8 cellular contexts compared by ENCODE assay signal in the genomic region with DNA sequence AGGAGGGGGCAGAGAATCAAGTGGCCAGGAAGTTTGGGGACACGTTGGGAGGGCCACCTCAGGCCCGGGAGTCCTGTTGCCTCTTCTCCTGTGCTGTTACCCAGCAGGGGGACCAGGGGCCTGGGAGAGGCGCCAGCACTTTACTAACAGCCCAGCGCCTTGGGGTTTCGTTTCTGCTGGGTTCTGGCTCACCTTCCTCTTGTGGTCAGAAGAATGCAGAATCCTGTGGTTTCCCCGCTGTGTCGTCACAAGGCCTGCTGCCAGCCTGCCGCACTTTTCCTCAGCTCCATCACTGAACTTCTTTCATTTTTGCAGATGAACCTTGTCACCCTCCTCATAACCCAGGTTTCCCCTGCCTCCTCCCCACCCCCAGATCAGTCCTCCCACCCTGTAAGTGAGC.
A peak's percentile ranks its signal among the peaks of the same experiment; 100 is the strongest.
DNase-seq lines count a peak whose midpoint lies in the region; ATAC-seq and TF ChIP-seq lines count a peak whose summit lies in the region.

No MANE protein-coding gene starts in this region.

- no peak for TF ChIP-seq EP300 in esophagus muscularis mucosa (IDR thresholded peaks at IDR 0.05)

- H3K4me1 ChIP-seq in adipocyte (ENCODE audit: control insufficient read depth, insufficient read depth, low read length), result peaks cover 27% of the 10 kb centered on the region
- peaks cover 0 to 10% (median 8%) of the 10 kb centered on the region in 4 donors for H3K4me1 ChIP-seq in esophagus muscularis mucosa

- peak; percentile 13 for DNase-seq in activated CD4-positive, CD25-positive, alpha-beta regulatory T cell treated with anti-CD3 and anti-CD28 coated beads, Interleukin-2, amount 50 U/mL, for 16 hours (ENCODE audit: low read depth, low spot score)
- no peak for DNase-seq in activated CD4-positive, CD25-positive, alpha-beta regulatory T cell (lab: John Stamatoyannopoulos, UW)
- DNase-seq in SKM-1 treated with dmso at 0.1 percent for 144 hours (lab: John Stamatoyannopoulos, UW; ENCODE audit: unreplicated experiment) (peak; percentile 94), adipocyte (ENCODE audit: low read depth) (peak; percentile 96), kidney tubule cell (ENCODE audit: low spot score) (peak; percentile 93), esophagus muscularis mucosa (ENCODE audit: extremely low spot score) (no peak)
- DNase-seq in stimulated activated CD8-positive, alpha-beta memory T cell treated with anti-CD3 and anti-CD28 coated beads, Interleukin-15, amount 100 ng/mL, for 4 hours (ENCODE audit: low read depth in 2 of 2), result peak; percentile 47 to 57

- TF ChIP-seq CTCF in esophagus muscularis mucosa (IDR thresholded peaks at IDR 0.05), result no peak

- intact Hi-C loops in esophagus muscularis mucosa (cut with DNase I), result loop anchor here (10.0 kb wide), 1 partner anchor 170 kb away; no protein-coding TSS in a partner anchor

- WGBS in esophagus muscularis mucosa, result 65% methylated on average over 8 of the region's 8 CpGs

- ATAC-seq in HG03108 (IDR thresholded peaks at IDR 0.05; ENCODE audit: unreplicated experiment), result peak; percentile 47

- H3K9me3 ChIP-seq in adipocyte (ENCODE audit: control insufficient read depth, low read length), result peaks cover 5% of the 10 kb centered on the region
- no peaks in the 10 kb centered on the region for H3K9me3 ChIP-seq in esophagus muscularis mucosa

- H3K27me3 ChIP-seq in adipocyte (replicated peaks; ENCODE audit: control insufficient read depth, insufficient read depth, low read length), result no peaks in the 10 kb centered on the region
- no peaks in the 10 kb centered on the region for H3K27me3 ChIP-seq in esophagus muscularis mucosa

- TF ChIP-seq POLR2A in esophagus muscularis mucosa (IDR thresholded peaks at IDR 0.05; ENCODE audit: low read depth), result no peak

- no peak overlapping the region for H3K27ac ChIP-seq in esophagus muscularis mucosa (replicated peaks in 1 of 4)

- H3K4me3 ChIP-seq in adipocyte (ENCODE audit: low read length) (no peak overlapping the region), esophagus muscularis mucosa (no peak overlapping the region)

- H3K36me3 ChIP-seq in adipocyte (ENCODE audit: control insufficient read depth, insufficient read depth, low read length, severe bottlenecking), result no peaks in the 10 kb centered on the region
- H3K36me3 ChIP-seq in esophagus muscularis mucosa, result no peaks in the 10 kb centered on the region

- H3K9ac ChIP-seq in adipocyte (ENCODE audit: low read length), result no peak overlapping the region

Comparison
In these comparisons a context has a peak if more than half of its experiments do, and no peak if none do; other contexts are left out.
1. DNase-seq: peak in activated CD4-positive, CD25-positive, alpha-beta regulatory T cell treated with anti-CD3 and anti-CD28 coated beads, Interleukin-2, amount 50 U/mL, for 16 hours (single experiment), SKM-1 treated with dmso at 0.1 percent for 144 hours (single experiment), adipocyte (single experiment), kidney tubule cell (single experiment) and stimulated activated CD8-positive, alpha-beta memory T cell treated with anti-CD3 and anti-CD28 coated beads, Interleukin-15, amount 100 ng/mL, for 4 hours (2 of 2); none in activated CD4-positive, CD25-positive, alpha-beta regulatory T cell (0 of 4) and esophagus muscularis mucosa (single experiment).